8 cellular contexts compared by ENCODE assay signal in the genomic region with DNA sequence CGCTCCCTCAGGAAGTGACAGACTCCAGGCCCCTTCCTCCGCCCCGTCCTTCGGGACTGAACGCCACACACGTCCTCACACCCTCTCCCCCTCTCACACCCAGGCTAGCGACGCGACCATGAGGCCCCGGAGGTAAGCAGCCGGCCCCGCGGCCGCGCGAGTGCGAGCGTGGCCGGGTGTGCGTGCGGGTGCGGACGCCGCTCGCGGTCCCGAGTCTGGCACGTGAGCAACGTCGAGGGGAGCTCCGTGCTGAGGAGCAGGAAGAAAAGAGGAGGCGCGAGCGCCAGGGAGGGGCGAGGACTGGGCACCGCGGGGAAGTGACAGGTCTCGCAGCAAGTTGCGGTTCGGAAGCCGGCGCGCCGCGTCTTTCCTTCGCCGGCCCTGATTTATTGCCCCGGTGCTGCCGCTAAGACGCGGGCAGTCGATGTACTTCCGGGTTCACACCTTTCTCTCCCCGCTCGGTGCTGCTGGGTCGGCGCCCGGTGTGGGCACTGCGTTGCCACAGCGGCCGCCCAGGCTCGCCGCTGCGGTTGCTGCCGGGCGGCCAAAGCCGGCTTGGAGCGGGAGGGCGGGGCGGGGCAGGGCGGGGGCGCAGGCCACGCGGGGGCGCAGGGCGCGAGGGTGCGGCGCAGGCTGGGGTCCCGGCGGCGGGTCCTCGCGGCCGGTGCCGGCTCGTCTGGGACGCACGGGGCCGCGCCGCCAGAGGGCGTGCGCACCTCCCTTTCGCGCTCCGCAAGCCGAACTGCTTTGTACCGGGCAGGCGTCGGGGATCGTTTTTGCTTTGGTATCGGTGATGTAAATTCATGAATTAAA. TPM values are rescaled to one million over a fixed set of nuclear protein-coding genes. Genes with fewer than 3 reads are reported as not detected.
DNase-seq lines count a peak whose midpoint lies in the region; ATAC-seq, FAIRE-seq and TF ChIP-seq lines count a peak whose summit lies in the region.

No MANE protein-coding gene starts in this region.

- no peak for FAIRE-seq in GM12891 (lab: Jason Lieb, UNC)

- in situ Hi-C loops in transverse colon (cut with MboI; ENCODE audit: low pct_ligation_motif_present in 1 of 4, low pct_unique_long_range_greater_than_20kb in 1 of 4, low sequenced_read_pairs in 3 of 4): no loop called here

- peak overlapping the region; percentile 60 for H3K4me3 Mint-ChIP-seq in activated CD8-positive, alpha-beta T cell treated with anti-CD3 and anti-CD28 coated beads for 36 hours
- H3K4me3 Mint-ChIP-seq in natural killer cell: peak overlapping the region; percentile 84

- H3K36me3 ChIP-seq in esophagus muscularis mucosa: no peaks in the 10 kb centered on the region
- no peaks in the 10 kb centered on the region for H3K36me3 ChIP-seq in transverse colon

- peak; percentile 62 for TF ChIP-seq CTCF in activated CD8-positive, alpha-beta T cell treated with anti-CD3 and anti-CD28 coated beads for 36 hours (IDR thresholded peaks at IDR 0.05)
- TF ChIP-seq CTCF in esophagus muscularis mucosa (IDR thresholded peaks at IDR 0.05) (peak; percentile 22 to 61 (median 29)), natural killer cell (IDR thresholded peaks at IDR 0.05) (peak; percentile 30), transverse colon (IDR thresholded peaks at IDR 0.05) (peak in 3 of 5 experiments; percentile 33 to 39 (median 38))

- H3K9me3 ChIP-seq in esophagus muscularis mucosa (peaks cover 0 to 9% (median 6%) of the 10 kb centered on the region in 4 donors), transverse colon (no peaks in the 10 kb centered on the region)

- H3K4me3 ChIP-seq in esophagus muscularis mucosa (peak overlapping the region; percentile 39 to 57 (median 44)), transverse colon (peak overlapping the region in 2 of 4 donors; percentile 12 to 46)

- ATAC-seq in HG02943 (IDR thresholded peaks at IDR 0.05; ENCODE audit: low read depth, unreplicated experiment): peak; percentile 82
- ATAC-seq in activated CD8-positive, alpha-beta T cell treated with anti-CD3 and anti-CD28 coated beads for 36 hours: peak; percentile 89
- ATAC-seq in natural killer cell: peak; percentile 67 to 82 (median 77)
- ATAC-seq in HG02571 (IDR thresholded peaks at IDR 0.05; ENCODE audit: unreplicated experiment): no peak

- CTCF ChIA-PET in activated CD8-positive, alpha-beta T cell treated with anti-CD3 and anti-CD28 coated beads for 36 hours (lab: Charles Lee): no interaction called here

- no peaks in the 10 kb centered on the region for H3K9me3 Mint-ChIP-seq in activated CD8-positive, alpha-beta T cell treated with anti-CD3 and anti-CD28 coated beads for 36 hours
- H3K9me3 Mint-ChIP-seq in natural killer cell: no peaks in the 10 kb centered on the region

- H3K27me3 ChIP-seq in esophagus muscularis mucosa: peaks cover 5 to 93% (median 53%) of the 10 kb centered on the region in 4 donors
- H3K27me3 ChIP-seq in transverse colon: peaks cover 89% of the 10 kb centered on the region

- H3K27me3 Mint-ChIP-seq in activated CD8-positive, alpha-beta T cell treated with anti-CD3 and anti-CD28 coated beads for 36 hours: peaks cover 44% of the 10 kb centered on the region
- H3K27me3 Mint-ChIP-seq in natural killer cell (ENCODE audit: low read depth in 2 of 2): peaks cover 9 to 22% of the 10 kb centered on the region in 2 donors

- no peak for TF ChIP-seq POLR2A in GM12891 (IDR thresholded peaks at IDR 0.05; ENCODE audit: low read depth, low read length)
- no peak for TF ChIP-seq POLR2A in esophagus muscularis mucosa (IDR thresholded peaks at IDR 0.05; ENCODE audit: low read depth)
- TF ChIP-seq POLR2A in transverse colon (IDR thresholded peaks at IDR 0.05): no peak

- POLR2A ChIA-PET in activated CD8-positive, alpha-beta T cell treated with anti-CD3 and anti-CD28 coated beads for 36 hours (lab: Charles Lee): interaction anchor here (0.6 kb wide), 1 partner anchor 389 kb away, joined by 3 read pairs; no protein-coding TSS in a partner anchor

- H3K4me1 Mint-ChIP-seq in activated CD8-positive, alpha-beta T cell treated with anti-CD3 and anti-CD28 coated beads for 36 hours (ENCODE audit: low read depth): peaks cover 6% of the 10 kb centered on the region
- peaks cover 7 to 11% of the 10 kb centered on the region in 2 donors for H3K4me1 Mint-ChIP-seq in natural killer cell

- DNase-seq in GM12891 (ENCODE audit: insufficient read length, low spot score) (peak; percentile 33), esophagus muscularis mucosa (ENCODE audit: extremely low spot score) (no peak), natural killer cell (no peak), transverse colon (no peak)
- DNase-seq in activated CD8-positive, alpha-beta T cell treated with anti-CD3 and anti-CD28 coated beads for 36 hours: peak; percentile 50
- DNase-seq in effector CD8-positive, alpha-beta T cell (lab: John Stamatoyannopoulos, UW): no peak

- 2% methylated on average over 25 of the region's 103 CpGs for WGBS in esophagus muscularis mucosa
- 13 to 41% methylated on average over 9 to 94 of the region's 103 CpGs for WGBS in transverse colon (ENCODE audit: low coverage in 1 of 2), 2 donors

- TF ChIP-seq EP300 in esophagus muscularis mucosa (IDR thresholded peaks at IDR 0.05) (no peak), transverse colon (IDR thresholded peaks at IDR 0.05; ENCODE audit: low read depth) (no peak)

- H3K27ac ChIP-seq in esophagus muscularis mucosa (replicated peaks in 1 of 4): no peak overlapping the region
- no peak overlapping the region for H3K27ac ChIP-seq in transverse colon

- H3K4me1 ChIP-seq in esophagus muscularis mucosa (peaks cover 5 to 15% (median 12%) of the 10 kb centered on the region in 4 donors), transverse colon (peaks cover 0 to 10% (median 2%) of the 10 kb centered on the region in 4 donors)

- intact Hi-C loops in activated CD8-positive, alpha-beta T cell treated with anti-CD3 and anti-CD28 coated beads for 36 hours (cut with micrococcal nuclease): no loop called here
- intact Hi-C loops in esophagus muscularis mucosa (cut with DNase I): no loop called here
- intact Hi-C loops in natural killer cell (cut with micrococcal nuclease): no loop called here
- intact Hi-C loops in transverse colon (cut with DNase I; ENCODE audit: low total_unique reads): no loop called here

- peaks cover 7% of the 10 kb centered on the region for H3K36me3 Mint-ChIP-seq in activated CD8-positive, alpha-beta T cell treated with anti-CD3 and anti-CD28 coated beads for 36 hours (ENCODE audit: low read depth)
- no peaks in the 10 kb centered on the region for H3K36me3 Mint-ChIP-seq in natural killer cell

- no peak overlapping the region for H3K27ac Mint-ChIP-seq in activated CD8-positive, alpha-beta T cell treated with anti-CD3 and anti-CD28 coated beads for 36 hours
- no peak overlapping the region for H3K27ac Mint-ChIP-seq in natural killer cell

TF ChIP-seq in GM12891, 5 proteins besides CTCF, POLR2A, EP300 and RAD21:
- TF ChIP-seq SPI1 (IDR thresholded peaks at IDR 0.05; ENCODE audit: low read depth, low read length) (no peak), POU2F2 (IDR thresholded peaks at IDR 0.05; ENCODE audit: low read depth, low read length) (no peak), PAX5 (IDR thresholded peaks at IDR 0.05; ENCODE audit: insufficient read depth, low read length, severe bottlenecking) (no peak), TAF1 (IDR thresholded peaks at IDR 0.05; ENCODE audit: low read depth, low read length) (no peak), POLR2AphosphoS5 (IDR thresholded peaks at IDR 0.05; ENCODE audit: low read depth, low read length) (no peak)

RNA-seq across cellular contexts. Expression of a gene that starts 15.8 kb away (rescaled TPM):
- not detected for polyA plus RNA-seq in GM12891 (2012; ENCODE audit: low read depth, missing spikeins)
- total RNA-seq in activated CD8-positive, alpha-beta T cell treated with anti-CD3 and anti-CD28 coated beads for 36 hours: not detected
- total RNA-seq in esophagus muscularis mucosa (not detected), natural killer cell (not detected), transverse colon (not detected)

Comparison
In these comparisons a context has a peak if more than half of its experiments do, and no peak if none do; other contexts are left out.
1. DNase-seq: peak in GM12891 (single experiment) and activated CD8-positive, alpha-beta T cell treated with anti-CD3 and anti-CD28 coated beads for 36 hours (single experiment); none in esophagus muscularis mucosa (single experiment), natural killer cell (single experiment), transverse colon (single experiment) and effector CD8-positive, alpha-beta T cell (single experiment).
2. Peak in every context shown above with its lines, with median percentiles within 50 percentile points of each other: CTCF ChIP-seq.